Comparison of ENCODE assay signal across 20 cellular contexts in genomic region chr11:11143849-11144248, GRCh38.
DNase-seq lines count a peak whose midpoint lies in the region; ATAC-seq, FAIRE-seq and TF ChIP-seq lines count a peak whose summit lies in the region.
"Had no signal": no experiment of that assay in that cellular context is flagged by ENCODE, and none has a peak within 500 bp of the region (broad histone marks: within the 10 kb centered on the region; RNA-seq: fewer than 3 reads in every experiment).

No MANE protein-coding gene starts in this region.

- ATAC-seq in psoas muscle = peak in 3 of 4 donors; percentile 29 to 50 (median 44)
- no peak for ATAC-seq in HG03135 (IDR thresholded peaks at IDR 0.05; ENCODE audit: unreplicated experiment)
- ATAC-seq in pancreas = no peak
- ATAC-seq: CD8-positive, alpha-beta T cell; HCT116 had no signal

- no peak overlapping the region for H3K4me3 Mint-ChIP-seq in Caco-2 (ENCODE audit: unreplicated experiment)
- H3K4me3 Mint-ChIP-seq: CD14-positive monocyte; CD8-positive, alpha-beta T cell; HFFc6 had no signal

- 33 to 42% (median 33%) methylated on average over 6 of the region's 6 CpGs for WGBS in psoas muscle, 3 donors
- WGBS in pancreas, 2 donors = 88 to 89% methylated on average over 6 of the region's 6 CpGs

- H3K4me2 ChIP-seq in PC-9 = no peak overlapping the region
- H3K4me2 ChIP-seq: BLaER1 had no signal

- no peaks in the 10 kb centered on the region for H3K36me3 Mint-ChIP-seq in Caco-2 (ENCODE audit: insufficient read depth, unreplicated experiment)
- H3K36me3 Mint-ChIP-seq: CD14-positive monocyte; CD8-positive, alpha-beta T cell had no signal

- peak overlapping the region; percentile 6 for H3K27ac Mint-ChIP-seq in Caco-2 (ENCODE audit: unreplicated experiment)
- H3K27ac Mint-ChIP-seq: CD14-positive monocyte; CD8-positive, alpha-beta T cell; HFFc6 had no signal

- H3K79me2 ChIP-seq in PC-9 (ENCODE audit: low read depth) = no peaks in the 10 kb centered on the region

- peak overlapping the region; percentile 83 to 88 for H3K27ac ChIP-seq in ascending aorta
- H3K27ac ChIP-seq in psoas muscle = no peak overlapping the region
- no peak overlapping the region for H3K27ac ChIP-seq in PC-9
- no peak overlapping the region for H3K27ac ChIP-seq in pancreas
- H3K27ac ChIP-seq: BLaER1, GM23248, HL-60 had no signal

- no peaks in the 10 kb centered on the region for H3K9me2 ChIP-seq in PC-9 (ENCODE audit: insufficient read depth)

- TF ChIP-seq CTCF in Caco-2 (IDR thresholded peaks at IDR 0.05; ENCODE audit: insufficient read depth in 1 of 2, low read depth in 1 of 2, low read length in 1 of 2, severe bottlenecking in 1 of 2, unreplicated experiment in 1 of 2) (no peak), ascending aorta (IDR thresholded peaks at IDR 0.05) (no peak), psoas muscle (IDR thresholded peaks at IDR 0.05) (no peak), PC-9 (conservative IDR thresholded peaks at IDR 0.05) (no peak), pancreas (IDR thresholded peaks at IDR 0.05) (no peak)

- H3K9me3 ChIP-seq in Caco-2 (no peaks in the 10 kb centered on the region), ascending aorta (peaks cover 0 to 6% of the 10 kb centered on the region in 2 donors), psoas muscle (no peaks in the 10 kb centered on the region), PC-9 (ENCODE audit: insufficient read depth, low read depth) (no peaks in the 10 kb centered on the region), pancreas (no peaks in the 10 kb centered on the region)

- no peaks in the 10 kb centered on the region for H3F3A ChIP-seq in PC-9 (ENCODE audit: insufficient read depth, low read depth)

- H3K4me1 Mint-ChIP-seq in Caco-2 (ENCODE audit: low read depth, unreplicated experiment) = peaks cover 20% of the 10 kb centered on the region
- H3K4me1 Mint-ChIP-seq: CD14-positive monocyte had no signal

- BruUV-seq in Caco-2 (replicated peaks; lab: Mats Ljungman, UMichigan) (no TSS peak), PC-9 (replicated peaks; lab: Mats Ljungman, UMichigan) (no TSS peak)

- H4K20me1 ChIP-seq in PC-9 (ENCODE audit: insufficient read depth) = no peaks in the 10 kb centered on the region
- H4K20me1 ChIP-seq: BLaER1 had no signal

- no peak for DNase-seq in Caco-2
- no peak for DNase-seq in ascending aorta (ENCODE audit: low spot score in 2 of 2)
- DNase-seq in psoas muscle = peak in 1 of 2 donors; percentile 74
- no peak for DNase-seq in HK-2 (ENCODE audit: unreplicated experiment)
- no peak for DNase-seq in PC-9
- no peak for DNase-seq in pancreas
- DNase-seq: 8988T; CD8-positive, alpha-beta T cell; GDM1; GM23248; HFFc6 had no signal

- no peaks in the 10 kb centered on the region for H3K9me3 Mint-ChIP-seq in Caco-2 (ENCODE audit: unreplicated experiment)
- H3K9me3 Mint-ChIP-seq: CD8-positive, alpha-beta T cell had no signal

- intact Hi-C loops in Caco-2 (cut with micrococcal nuclease; ENCODE audit: unreplicated experiment) = no loop called here
- intact Hi-C loops in ascending aorta (cut with DNase I) = loop anchor here (5.0 to 10.0 kb wide), 3 partner anchors 209 to 1091 kb away; partner anchors contain the start of gene GALNT18
- intact Hi-C loops in psoas muscle (cut with DNase I) = loop anchor here in 1 of 2 donors (5.0 kb wide), 1 partner anchor 62 kb away; no protein-coding TSS in a partner anchor
- intact Hi-C loops in PC-9 (cut with micrococcal nuclease; ENCODE audit: unreplicated experiment) = no loop called here
- intact Hi-C loops in pancreas (cut with DNase I) = no loop called here

- POLR2A ChIA-PET in Caco-2 (lab: Charles Lee) (no interaction called here), PC-9 (lab: Charles Lee; ENCODE audit: unreplicated experiment) (no interaction called here)

- H2AFZ ChIP-seq in PC-9 = no peak overlapping the region
- H2AFZ ChIP-seq: GM23248 had no signal

- CTCF ChIA-PET in Caco-2 (lab: Charles Lee) (no interaction called here), PC-9 (lab: Charles Lee) (no interaction called here)

- FAIRE-seq in pancreas (lab: Jason Lieb, UNC) = no peak
- FAIRE-seq: D721Med, GM12892, GM18507, H54 had no signal

- H3K4me3 ChIP-seq in Caco-2 (ENCODE audit: low read depth, low read length) (no peak overlapping the region), ascending aorta (no peak overlapping the region), psoas muscle (no peak overlapping the region), PC-9 (no peak overlapping the region), pancreas (no peak overlapping the region)
- H3K4me3 ChIP-seq: BLaER1, GM23248 had no signal

- H3K36me3 ChIP-seq in Caco-2 (ENCODE audit: control insufficient read depth, insufficient read depth, low read length) = no peaks in the 10 kb centered on the region
- no peaks in the 10 kb centered on the region for H3K36me3 ChIP-seq in ascending aorta
- H3K36me3 ChIP-seq in psoas muscle (ENCODE audit: insufficient read depth in 1 of 2, low read depth in 1 of 2) = no peaks in the 10 kb centered on the region
- no peaks in the 10 kb centered on the region for H3K36me3 ChIP-seq in PC-9 (ENCODE audit: low read depth)
- H3K36me3 ChIP-seq in pancreas = no peaks in the 10 kb centered on the region
- H3K36me3 ChIP-seq: BLaER1 had no signal

- H3K4me1 ChIP-seq in Caco-2 = peaks cover 12% of the 10 kb centered on the region
- H3K4me1 ChIP-seq in ascending aorta = peaks cover 13 to 44% of the 10 kb centered on the region in 2 donors
- peaks cover 24% of the 10 kb centered on the region for H3K4me1 ChIP-seq in psoas muscle
- no peaks in the 10 kb centered on the region for H3K4me1 ChIP-seq in PC-9 (replicated peaks; ENCODE audit: insufficient read depth)
- H3K4me1 ChIP-seq in pancreas = no peaks in the 10 kb centered on the region
- H3K4me1 ChIP-seq: BLaER1 had no signal

- H3K27me3 ChIP-seq in Caco-2 (replicated peaks; ENCODE audit: control insufficient read depth, insufficient read depth, low read length) (no peaks in the 10 kb centered on the region), ascending aorta (no peaks in the 10 kb centered on the region), psoas muscle (ENCODE audit: insufficient read depth in 3 of 3, low read length in 2 of 3) (no peaks in the 10 kb centered on the region), PC-9 (ENCODE audit: insufficient read depth, low read depth) (peaks cover 5% of the 10 kb centered on the region; the same call in 1 of the 2 replicates), pancreas (no peaks in the 10 kb centered on the region)
- H3K27me3 ChIP-seq: BLaER1 had no signal

- H3K27me3 Mint-ChIP-seq in Caco-2 (ENCODE audit: insufficient read depth, unreplicated experiment) = no peaks in the 10 kb centered on the region

Comparison
In these comparisons a context has a peak if more than half of its experiments do, and no peak if none do; other contexts are left out.
1. H3K27ac ChIP-seq: peak in ascending aorta (2 of 2); none in psoas muscle (single experiment), PC-9 (single experiment) and pancreas (0 of 4).
2. ATAC-seq: peak in psoas muscle (3 of 4); none in HG03135 (single experiment) and pancreas (0 of 4).